Comparison of ENCODE assay signal across 17 cellular contexts in genomic region chr20:32566379-32567374, GRCh38. TPM values are rescaled to one million over a fixed set of nuclear protein-coding genes. Genes with fewer than 3 reads are reported as not detected.
A peak's percentile ranks its signal among the peaks of the same experiment; 100 is the strongest.
DNase-seq lines count a peak whose midpoint lies in the region; ATAC-seq and TF ChIP-seq lines count a peak whose summit lies in the region.
"Had no signal": no experiment of that assay in that cellular context is flagged by ENCODE, and none has a peak within 500 bp of the region (broad histone marks: within the 10 kb centered on the region; RNA-seq: fewer than 3 reads in every experiment).

No MANE protein-coding gene starts in this region.

- TF ChIP-seq CTCF in WTC11 (IDR thresholded peaks at IDR 0.05), result no peak
- no peak for TF ChIP-seq CTCF in glutamatergic neuron (IDR thresholded peaks at IDR 0.05; ENCODE audit: partially characterized antibody, unreplicated experiment)
- TF ChIP-seq CTCF in lower lobe of right lung (IDR thresholded peaks at IDR 0.05), result no peak

- H3K9ac ChIP-seq in BLaER1 treated with 17β-estradiol and CSF1 and Interleukin-3, amounts not matched to agents 10 nM and 100 nM, result no peak overlapping the region; a peak in 1 of 22 replicates
- H3K9ac ChIP-seq: GM23248 had no signal

- no peak for DNase-seq in activated CD4-positive, alpha-beta T cell treated with anti-CD3 and anti-CD28 coated beads, Interleukin-2, amount 10 ng/mL, durations not matched to agents 24 days and 14 days
- DNase-seq in activated CD4-positive, alpha-beta T cell treated with anti-CD3 and anti-CD28 coated beads, Interleukin-2, amount 10 ng/mL, durations not matched to agents 7 days and 5 days, result no peak
- DNase-seq in WTC11 (ENCODE audit: low spot score), result no peak
- no peak for DNase-seq in glutamatergic neuron
- DNase-seq in Kasumi-1 (lab: John Stamatoyannopoulos, UW), result no peak
- DNase-seq in lower lobe of right lung, result no peak
- no peak for DNase-seq in activated gamma-delta T cell (lab: John Stamatoyannopoulos, UW)
- DNase-seq: DND-41, GDM1, GM23248, NCI-H1048, NCI-H2081 treated with DMSO at 0.1 percent for 48 hours, NCI-H526, PC-3 had no signal

- no peaks in the 10 kb centered on the region for H3K27me3 ChIP-seq in BLaER1 treated with 17β-estradiol and CSF1 and Interleukin-3, amounts not matched to agents 10 nM and 100 nM
- no peaks in the 10 kb centered on the region for H3K27me3 ChIP-seq in lower lobe of right lung (ENCODE audit: low read depth)

- H3K4me3 ChIP-seq in BLaER1 treated with 17β-estradiol and CSF1 and Interleukin-3, amounts not matched to agents 10 nM and 100 nM, result no peak overlapping the region
- no peak overlapping the region for H3K4me3 ChIP-seq in lower lobe of right lung
- H3K4me3 ChIP-seq: GM23248 had no signal

- peak overlapping the region; percentile 28 for H3K27ac Mint-ChIP-seq in activated CD4-positive, alpha-beta T cell treated with anti-CD3 and anti-CD28 coated beads, Interleukin-2, amount 10 ng/mL, durations not matched to agents 24 days and 14 days
- no peak overlapping the region for H3K27ac Mint-ChIP-seq in activated CD4-positive, alpha-beta T cell treated with anti-CD3 and anti-CD28 coated beads, Interleukin-2, amount 10 ng/mL, durations not matched to agents 7 days and 5 days
- H3K27ac Mint-ChIP-seq in WTC11, result no peak overlapping the region
- H3K27ac Mint-ChIP-seq in glutamatergic neuron (ENCODE audit: unreplicated experiment), result no peak overlapping the region

- H3K4me1 Mint-ChIP-seq in activated CD4-positive, alpha-beta T cell treated with anti-CD3 and anti-CD28 coated beads, Interleukin-2, amount 10 ng/mL, durations not matched to agents 24 days and 14 days, result peaks cover 4% of the 10 kb centered on the region
- H3K4me1 Mint-ChIP-seq in activated CD4-positive, alpha-beta T cell treated with anti-CD3 and anti-CD28 coated beads, Interleukin-2, amount 10 ng/mL, durations not matched to agents 7 days and 5 days, result peaks cover 6% of the 10 kb centered on the region
- H3K4me1 Mint-ChIP-seq in WTC11 (peaks cover 35% of the 10 kb centered on the region), glutamatergic neuron (ENCODE audit: low read depth, unreplicated experiment) (peaks cover 14% of the 10 kb centered on the region)

- peaks cover 39 to 69% (median 54%) of the 10 kb centered on the region in 10 experiments for H3K4me1 ChIP-seq in BLaER1 treated with 17β-estradiol and CSF1 and Interleukin-3, amounts not matched to agents 10 nM and 100 nM
- H3K4me1 ChIP-seq in lower lobe of right lung, result peaks cover 14% of the 10 kb centered on the region

- H3K27ac ChIP-seq in BLaER1 treated with 17β-estradiol and CSF1 and Interleukin-3, amounts not matched to agents 10 nM and 100 nM, result peak overlapping the region in 1 of 11 experiments; percentile 17; a peak in 1 of 22 replicates
- H3K27ac ChIP-seq in lower lobe of right lung, result no peak overlapping the region
- H3K27ac ChIP-seq: GM23248 had no signal

- no peaks in the 10 kb centered on the region for H3K27me3 Mint-ChIP-seq in activated CD4-positive, alpha-beta T cell treated with anti-CD3 and anti-CD28 coated beads, Interleukin-2, amount 10 ng/mL, durations not matched to agents 24 days and 14 days
- no peaks in the 10 kb centered on the region for H3K27me3 Mint-ChIP-seq in activated CD4-positive, alpha-beta T cell treated with anti-CD3 and anti-CD28 coated beads, Interleukin-2, amount 10 ng/mL, durations not matched to agents 7 days and 5 days
- peaks cover 2% of the 10 kb centered on the region; the same call in 1 of the 2 replicates for H3K27me3 Mint-ChIP-seq in WTC11 (ENCODE audit: low read depth)
- peaks cover 19% of the 10 kb centered on the region for H3K27me3 Mint-ChIP-seq in glutamatergic neuron (ENCODE audit: unreplicated experiment)
- H3K27me3 Mint-ChIP-seq: IgD-negative memory B cell had no signal

- H3K9me3 ChIP-seq in BLaER1 treated with 17β-estradiol and CSF1 and Interleukin-3, amounts not matched to agents 10 nM and 100 nM (replicated peaks in 1 of 11), result no peaks in the 10 kb centered on the region
- no peaks in the 10 kb centered on the region for H3K9me3 ChIP-seq in lower lobe of right lung

- H3K36me3 ChIP-seq in BLaER1 treated with 17β-estradiol and CSF1 and Interleukin-3, amounts not matched to agents 10 nM and 100 nM, result no peaks in the 10 kb centered on the region
- H3K36me3 ChIP-seq in lower lobe of right lung, result no peaks in the 10 kb centered on the region

- H3K9me3 Mint-ChIP-seq in activated CD4-positive, alpha-beta T cell treated with anti-CD3 and anti-CD28 coated beads, Interleukin-2, amount 10 ng/mL, durations not matched to agents 24 days and 14 days, result no peaks in the 10 kb centered on the region
- no peaks in the 10 kb centered on the region for H3K9me3 Mint-ChIP-seq in activated CD4-positive, alpha-beta T cell treated with anti-CD3 and anti-CD28 coated beads, Interleukin-2, amount 10 ng/mL, durations not matched to agents 7 days and 5 days
- H3K9me3 Mint-ChIP-seq in WTC11, result no peaks in the 10 kb centered on the region
- peaks cover 8% of the 10 kb centered on the region for H3K9me3 Mint-ChIP-seq in glutamatergic neuron (ENCODE audit: unreplicated experiment)
- H3K9me3 Mint-ChIP-seq: IgD-negative memory B cell had no signal

- no peak overlapping the region for H3K4me3 Mint-ChIP-seq in activated CD4-positive, alpha-beta T cell treated with anti-CD3 and anti-CD28 coated beads, Interleukin-2, amount 10 ng/mL, durations not matched to agents 24 days and 14 days
- H3K4me3 Mint-ChIP-seq in activated CD4-positive, alpha-beta T cell treated with anti-CD3 and anti-CD28 coated beads, Interleukin-2, amount 10 ng/mL, durations not matched to agents 7 days and 5 days, result no peak overlapping the region
- H3K4me3 Mint-ChIP-seq in WTC11 (no peak overlapping the region), glutamatergic neuron (ENCODE audit: unreplicated experiment) (peak overlapping the region; percentile 13)
- H3K4me3 Mint-ChIP-seq: CD14-positive monocyte, IgD-negative memory B cell had no signal

- CTCF ChIA-PET in activated CD4-positive, alpha-beta T cell treated with anti-CD3 and anti-CD28 coated beads, Interleukin-2, amount 10 ng/mL, durations not matched to agents 7 days and 5 days (lab: Charles Lee), result interaction anchor here (0.7 to 1.4 kb wide), 3 partner anchors 31 to 39 kb away, joined by 3 read pairs; no protein-coding TSS in a partner anchor
- CTCF ChIA-PET in WTC11 (lab: Charles Lee), result no interaction called here

- peaks cover 6 to 94% (median 63%) of the 10 kb centered on the region in 11 experiments; a peak in 18 of 22 replicates for H4K20me1 ChIP-seq in BLaER1 treated with 17β-estradiol and CSF1 and Interleukin-3, amounts not matched to agents 10 nM and 100 nM

- ATAC-seq in WTC11 (no peak), lower lobe of right lung (no peak)
- ATAC-seq: PC-3 had no signal

- POLR2A ChIA-PET in activated CD4-positive, alpha-beta T cell treated with anti-CD3 and anti-CD28 coated beads, Interleukin-2, amount 10 ng/mL, durations not matched to agents 7 days and 5 days (lab: Charles Lee), result no interaction called here
- POLR2A ChIA-PET in WTC11 (lab: Charles Lee), result no interaction called here

- peak overlapping the region; percentile 13 to 60 (median 45); a peak in 16 of 22 replicates for H3K4me2 ChIP-seq in BLaER1 treated with 17β-estradiol and CSF1 and Interleukin-3, amounts not matched to agents 10 nM and 100 nM

- H3K36me3 Mint-ChIP-seq in activated CD4-positive, alpha-beta T cell treated with anti-CD3 and anti-CD28 coated beads, Interleukin-2, amount 10 ng/mL, durations not matched to agents 24 days and 14 days (ENCODE audit: low read depth), result no peaks in the 10 kb centered on the region
- no peaks in the 10 kb centered on the region for H3K36me3 Mint-ChIP-seq in activated CD4-positive, alpha-beta T cell treated with anti-CD3 and anti-CD28 coated beads, Interleukin-2, amount 10 ng/mL, durations not matched to agents 7 days and 5 days (ENCODE audit: low read depth)
- H3K36me3 Mint-ChIP-seq in WTC11 (no peaks in the 10 kb centered on the region), glutamatergic neuron (ENCODE audit: unreplicated experiment) (peaks cover 5% of the 10 kb centered on the region)
- H3K36me3 Mint-ChIP-seq: CD14-positive monocyte had no signal

- intact Hi-C loops in activated CD4-positive, alpha-beta T cell treated with anti-CD3 and anti-CD28 coated beads, Interleukin-2, amount 10 ng/mL, durations not matched to agents 24 days and 14 days (cut with micrococcal nuclease), result no loop called here
- intact Hi-C loops in lower lobe of right lung (cut with DNase I), result no loop called here

TF ChIP-seq in WTC11, 78 proteins besides CTCF, POLR2A, EP300 and RAD21:
- TF ChIP-seq CBFB (CRISPR knock-in tag; IDR thresholded peaks at IDR 0.05; ENCODE audit: low read depth), result no peak
- no peak for TF ChIP-seq OVOL2 (CRISPR knock-in tag; IDR thresholded peaks at IDR 0.05; ENCODE audit: borderline replicate concordance)
- TF ChIP-seq NR2C2 (CRISPR knock-in tag; IDR thresholded peaks at IDR 0.05), result no peak
- TF ChIP-seq ZNF317 (CRISPR knock-in tag; IDR thresholded peaks at IDR 0.05; ENCODE audit: borderline replicate concordance, low read depth), result no peak
- TF ChIP-seq ZNF396 (CRISPR knock-in tag; IDR thresholded peaks at IDR 0.05; ENCODE audit: borderline replicate concordance), result no peak
- TF ChIP-seq GTF2I (CRISPR knock-in tag; conservative IDR thresholded peaks at IDR 0.05), result peak; percentile 36; the same call in 1 of the 2 replicates
- TF ChIP-seq ATF6 (CRISPR knock-in tag; IDR thresholded peaks at IDR 0.05), result no peak

RNA-seq across cellular contexts. Expression of gene NOL4L, which starts 18.5 kb away (rescaled TPM):
- total RNA-seq in activated CD4-positive, alpha-beta T cell treated with anti-CD3 and anti-CD28 coated beads, Interleukin-2, amount 10 ng/mL, durations not matched to agents 24 days and 14 days, result 13.0 and 18.0 TPM in 2 replicates
- 10 to 100 TPM; 26.1 to 27.4 TPM for total RNA-seq in activated CD4-positive, alpha-beta T cell treated with anti-CD3 and anti-CD28 coated beads, Interleukin-2, amount 10 ng/mL, durations not matched to agents 7 days and 5 days
- total RNA-seq in WTC11 (2021) (24.0 to 29.0 TPM (median 25.6 TPM) in 3 replicates), glutamatergic neuron (ENCODE audit: unreplicated experiment) (106 TPM), lower lobe of right lung (14.3 TPM)
